25 cellular contexts compared by ENCODE assay signal in genomic region chr6:141498980-141499379, GRCh38.
DNase-seq lines count a peak whose midpoint lies in the region; ATAC-seq, FAIRE-seq and TF ChIP-seq lines count a peak whose summit lies in the region.
"Had no signal": no experiment of that assay in that cellular context is flagged by ENCODE, and none has a peak within 500 bp of the region (broad histone marks: within the 10 kb centered on the region; RNA-seq: fewer than 3 reads in every experiment).

No MANE protein-coding gene starts in this region.

- no peak overlapping the region for H3K27ac ChIP-seq in astrocyte (ENCODE audit: low read depth, low read length)
- H3K27ac ChIP-seq: 22Rv1, BLaER1, SJSA1 had no signal

- DNase-seq in AG04449 (ENCODE audit: low read depth, low spot score) (peak; percentile 29), HS-5 (ENCODE audit: low read depth) (peak; percentile 23), astrocyte (ENCODE audit: low read depth) (peak; percentile 20), hepatic stellate cell (ENCODE audit: low spot score) (peak; percentile 4), DMS53 (lab: John Stamatoyannopoulos, UW) (no peak), GM19238 (ENCODE audit: insufficient read length, low spot score) (no peak), SK-N-DZ (ENCODE audit: low spot score) (no peak)
- DNase-seq in stimulated activated effector memory CD8-positive, alpha-beta T cell treated with anti-CD3 and anti-CD28 coated beads, Interleukin-12 subunit alpha, Interleukin-12 subunit beta, amount 100 ng/mL, for 72 hours (ENCODE audit: low spot score in 2 of 2) = no peak
- DNase-seq: CD4-positive, CD25-positive, alpha-beta regulatory T cell; KBM-7; MG63; NCI-H1105 treated with DMSO at 0.1 percent for 48 hours; NCI-H146; NCI-H1930; NCI-H2107; NCI-H446; NCI-H526 treated with DMSO at 0.1 percent for 48 hours; Right ventricle myocardium superior; RPMI8226 had no signal

- ATAC-seq in stimulated activated effector memory CD8-positive, alpha-beta T cell treated with anti-CD3 and anti-CD28 coated beads, Interleukin-12 subunit alpha, Interleukin-12 subunit beta, amount 100 ng/mL, for 72 hours = no peak

- H3K27me3 ChIP-seq in astrocyte (ENCODE audit: insufficient read depth, low read length) = no peaks in the 10 kb centered on the region
- H3K27me3 ChIP-seq: BLaER1, MG63, SJSA1 had no signal

- H3K4me3 ChIP-seq in AG04449 (ENCODE audit: low read depth, low read length) (no peak overlapping the region), astrocyte (ENCODE audit: insufficient read depth, low read depth, low read length) (no peak overlapping the region)
- H3K4me3 ChIP-seq: BLaER1, MG63, SJSA1 had no signal

- no peaks in the 10 kb centered on the region for H3K27me3 Mint-ChIP-seq in astrocyte (ENCODE audit: low read depth, unreplicated experiment)

- H3K36me3 Mint-ChIP-seq in astrocyte (ENCODE audit: low read depth, unreplicated experiment) = no peaks in the 10 kb centered on the region
- no peaks in the 10 kb centered on the region for H3K36me3 Mint-ChIP-seq in stimulated activated effector memory CD8-positive, alpha-beta T cell treated with anti-CD3 and anti-CD28 coated beads, Interleukin-12 subunit alpha, Interleukin-12 subunit beta, amount 100 ng/mL, for 72 hours
- H3K36me3 Mint-ChIP-seq: CD4-positive, CD25-positive, alpha-beta regulatory T cell had no signal

- POLR2A ChIA-PET in AG04449 (lab: Yijun Ruan, JAX) = no interaction called here

- H3K9ac ChIP-seq in astrocyte (ENCODE audit: low read length) = no peak overlapping the region
- H3K9ac ChIP-seq: BLaER1 had no signal

- no peaks in the 10 kb centered on the region for H3K36me3 ChIP-seq in astrocyte (ENCODE audit: insufficient read depth, low read length)
- H3K36me3 ChIP-seq: BLaER1, MG63, SJSA1 had no signal

- no peak for FAIRE-seq in astrocyte (lab: Jason Lieb, UNC)
- FAIRE-seq: GM18507, H54, HTR-8/SVneo had no signal

- H3K4me1 Mint-ChIP-seq in astrocyte (ENCODE audit: low read depth, unreplicated experiment) = no peaks in the 10 kb centered on the region
- no peaks in the 10 kb centered on the region for H3K4me1 Mint-ChIP-seq in stimulated activated effector memory CD8-positive, alpha-beta T cell treated with anti-CD3 and anti-CD28 coated beads, Interleukin-12 subunit alpha, Interleukin-12 subunit beta, amount 100 ng/mL, for 72 hours

- H3K27ac Mint-ChIP-seq in astrocyte (ENCODE audit: unreplicated experiment) = no peak overlapping the region
- H3K27ac Mint-ChIP-seq in stimulated activated effector memory CD8-positive, alpha-beta T cell treated with anti-CD3 and anti-CD28 coated beads, Interleukin-12 subunit alpha, Interleukin-12 subunit beta, amount 100 ng/mL, for 72 hours = no peak overlapping the region
- H3K27ac Mint-ChIP-seq: CD4-positive, CD25-positive, alpha-beta regulatory T cell had no signal

- CTCF ChIA-PET in AG04449 (lab: Yijun Ruan, JAX) = no interaction called here

- H3K4me2 ChIP-seq in astrocyte (ENCODE audit: low read length) = no peak overlapping the region
- H3K4me2 ChIP-seq: BLaER1 had no signal

- H3K79me2 ChIP-seq in astrocyte (ENCODE audit: insufficient read depth, low read length) = no peaks in the 10 kb centered on the region

- no peaks in the 10 kb centered on the region for H4K20me1 ChIP-seq in astrocyte (ENCODE audit: insufficient read depth, low read length)
- H4K20me1 ChIP-seq: BLaER1 had no signal

- H3K4me3 Mint-ChIP-seq in astrocyte (ENCODE audit: unreplicated experiment) = no peak overlapping the region
- no peak overlapping the region for H3K4me3 Mint-ChIP-seq in stimulated activated effector memory CD8-positive, alpha-beta T cell treated with anti-CD3 and anti-CD28 coated beads, Interleukin-12 subunit alpha, Interleukin-12 subunit beta, amount 100 ng/mL, for 72 hours
- H3K4me3 Mint-ChIP-seq: CD4-positive, CD25-positive, alpha-beta regulatory T cell had no signal

- TF ChIP-seq CTCF in AG04449 (IDR thresholded peaks at IDR 0.05; ENCODE audit: insufficient read depth, low read length, missing control alignments) (no peak), astrocyte (IDR thresholded peaks at IDR 0.05; ENCODE audit: insufficient read depth, low read depth, low read length) (no peak)

- H3K4me1 ChIP-seq in astrocyte (ENCODE audit: insufficient read depth, low read length) = no peaks in the 10 kb centered on the region
- H3K4me1 ChIP-seq: SJSA1 had no signal

- H2AFZ ChIP-seq in astrocyte (ENCODE audit: low read depth, low read length) = no peak overlapping the region

- H3K9me3 Mint-ChIP-seq in astrocyte (ENCODE audit: unreplicated experiment) = no peaks in the 10 kb centered on the region
- no peaks in the 10 kb centered on the region for H3K9me3 Mint-ChIP-seq in stimulated activated effector memory CD8-positive, alpha-beta T cell treated with anti-CD3 and anti-CD28 coated beads, Interleukin-12 subunit alpha, Interleukin-12 subunit beta, amount 100 ng/mL, for 72 hours

- H3K9me3 ChIP-seq in astrocyte (ENCODE audit: insufficient read depth, low read depth, low read length) = no peaks in the 10 kb centered on the region
- H3K9me3 ChIP-seq: SJSA1 had no signal

Comparison
In these comparisons a context has a peak if more than half of its experiments do, and no peak if none do; other contexts are left out.
1. DNase-seq: peak in AG04449 (single experiment), HS-5 (single experiment), astrocyte (single experiment) and hepatic stellate cell (single experiment); none in DMS53 (single experiment), GM19238 (single experiment), SK-N-DZ (single experiment) and stimulated activated effector memory CD8-positive, alpha-beta T cell treated with anti-CD3 and anti-CD28 coated beads, Interleukin-12 subunit alpha, Interleukin-12 subunit beta, amount 100 ng/mL, for 72 hours (0 of 2).